1 cellular context compared by ENCODE assay signal in the genomic region with DNA sequence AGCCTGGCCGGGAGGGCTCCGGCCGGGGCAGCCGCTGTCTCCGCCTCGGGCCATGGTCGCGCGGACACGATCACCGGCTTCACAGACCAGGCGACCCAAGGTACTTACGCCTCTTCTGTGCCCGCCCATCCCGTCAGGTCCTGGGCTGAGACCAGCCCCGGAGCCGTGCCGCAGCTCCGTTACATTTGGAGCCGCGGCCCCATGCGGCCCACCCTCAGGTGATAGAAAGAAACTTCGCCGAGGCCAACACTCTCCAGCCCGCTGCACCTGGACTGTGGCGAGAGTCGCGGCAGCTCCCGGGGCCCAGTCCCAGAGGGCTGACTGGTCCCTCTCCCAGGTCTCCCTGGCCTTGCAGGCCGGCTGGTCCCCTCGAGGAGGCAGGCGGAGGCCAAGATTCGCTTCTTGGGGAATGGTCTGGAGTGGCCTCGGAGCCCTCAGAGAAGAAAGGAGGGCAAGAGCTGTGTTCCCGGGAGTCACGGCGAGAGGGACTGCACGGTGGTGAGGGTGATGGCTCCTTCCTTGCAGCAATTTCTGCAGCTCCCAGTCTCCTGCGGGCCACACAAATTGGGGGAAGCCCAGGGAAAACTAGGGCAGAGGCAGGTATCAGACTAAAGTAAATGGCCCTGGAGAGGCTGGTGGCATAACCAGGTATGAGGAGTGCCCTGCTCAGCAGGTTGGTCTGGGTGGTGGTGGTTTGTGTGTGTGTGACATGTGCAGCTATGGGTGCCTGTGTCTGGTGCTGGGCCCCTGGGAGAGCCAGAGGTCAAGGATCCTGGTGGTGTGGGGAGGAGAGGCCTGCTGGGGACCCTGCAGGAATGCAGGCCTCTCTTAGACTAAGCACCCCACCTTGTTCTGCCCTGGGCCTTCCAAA.
A peak's percentile ranks its signal among the peaks of the same experiment; 100 is the strongest.
TF ChIP-seq lines count a peak whose summit lies in the region.

No MANE protein-coding gene starts in this region.

TF ChIP-seq in HepG2, 621 proteins besides CTCF, POLR2A, EP300 and RAD21 (continued from another document and continues in another):
- TF ChIP-seq, protein P1, sequence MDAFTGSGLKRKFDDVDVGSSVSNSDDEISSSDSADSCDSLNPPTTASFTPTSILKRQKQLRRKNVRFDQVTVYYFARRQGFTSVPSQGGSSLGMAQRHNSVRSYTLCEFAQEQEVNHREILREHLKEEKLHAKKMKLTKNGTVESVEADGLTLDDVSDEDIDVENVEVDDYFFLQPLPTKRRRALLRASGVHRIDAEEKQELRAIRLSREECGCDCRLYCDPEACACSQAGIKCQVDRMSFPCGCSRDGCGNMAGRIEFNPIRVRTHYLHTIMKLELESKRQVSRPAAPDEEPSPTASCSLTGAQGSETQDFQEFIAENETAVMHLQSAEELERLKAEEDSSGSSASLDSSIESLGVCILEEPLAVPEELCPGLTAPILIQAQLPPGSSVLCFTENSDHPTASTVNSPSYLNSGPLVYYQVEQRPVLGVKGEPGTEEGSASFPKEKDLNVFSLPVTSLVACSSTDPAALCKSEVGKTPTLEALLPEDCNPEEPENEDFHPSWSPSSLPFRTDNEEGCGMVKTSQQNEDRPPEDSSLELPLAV (CRISPR knock-in tag; conservative IDR thresholded peaks at IDR 0.05; ENCODE audit: low read depth): no peak
- peak; percentile 13; the same call in 1 of the 2 replicates for TF ChIP-seq ZNF768 (CRISPR knock-in tag; IDR thresholded peaks at IDR 0.05)
- TF ChIP-seq ATF1 (CRISPR knock-in tag; IDR thresholded peaks at IDR 0.05): no peak
- TF ChIP-seq ZSCAN29 (CRISPR knock-in tag; conservative IDR thresholded peaks at IDR 0.05): no peak; the same call in 1 of the 2 replicates
- TF ChIP-seq, protein P2, sequence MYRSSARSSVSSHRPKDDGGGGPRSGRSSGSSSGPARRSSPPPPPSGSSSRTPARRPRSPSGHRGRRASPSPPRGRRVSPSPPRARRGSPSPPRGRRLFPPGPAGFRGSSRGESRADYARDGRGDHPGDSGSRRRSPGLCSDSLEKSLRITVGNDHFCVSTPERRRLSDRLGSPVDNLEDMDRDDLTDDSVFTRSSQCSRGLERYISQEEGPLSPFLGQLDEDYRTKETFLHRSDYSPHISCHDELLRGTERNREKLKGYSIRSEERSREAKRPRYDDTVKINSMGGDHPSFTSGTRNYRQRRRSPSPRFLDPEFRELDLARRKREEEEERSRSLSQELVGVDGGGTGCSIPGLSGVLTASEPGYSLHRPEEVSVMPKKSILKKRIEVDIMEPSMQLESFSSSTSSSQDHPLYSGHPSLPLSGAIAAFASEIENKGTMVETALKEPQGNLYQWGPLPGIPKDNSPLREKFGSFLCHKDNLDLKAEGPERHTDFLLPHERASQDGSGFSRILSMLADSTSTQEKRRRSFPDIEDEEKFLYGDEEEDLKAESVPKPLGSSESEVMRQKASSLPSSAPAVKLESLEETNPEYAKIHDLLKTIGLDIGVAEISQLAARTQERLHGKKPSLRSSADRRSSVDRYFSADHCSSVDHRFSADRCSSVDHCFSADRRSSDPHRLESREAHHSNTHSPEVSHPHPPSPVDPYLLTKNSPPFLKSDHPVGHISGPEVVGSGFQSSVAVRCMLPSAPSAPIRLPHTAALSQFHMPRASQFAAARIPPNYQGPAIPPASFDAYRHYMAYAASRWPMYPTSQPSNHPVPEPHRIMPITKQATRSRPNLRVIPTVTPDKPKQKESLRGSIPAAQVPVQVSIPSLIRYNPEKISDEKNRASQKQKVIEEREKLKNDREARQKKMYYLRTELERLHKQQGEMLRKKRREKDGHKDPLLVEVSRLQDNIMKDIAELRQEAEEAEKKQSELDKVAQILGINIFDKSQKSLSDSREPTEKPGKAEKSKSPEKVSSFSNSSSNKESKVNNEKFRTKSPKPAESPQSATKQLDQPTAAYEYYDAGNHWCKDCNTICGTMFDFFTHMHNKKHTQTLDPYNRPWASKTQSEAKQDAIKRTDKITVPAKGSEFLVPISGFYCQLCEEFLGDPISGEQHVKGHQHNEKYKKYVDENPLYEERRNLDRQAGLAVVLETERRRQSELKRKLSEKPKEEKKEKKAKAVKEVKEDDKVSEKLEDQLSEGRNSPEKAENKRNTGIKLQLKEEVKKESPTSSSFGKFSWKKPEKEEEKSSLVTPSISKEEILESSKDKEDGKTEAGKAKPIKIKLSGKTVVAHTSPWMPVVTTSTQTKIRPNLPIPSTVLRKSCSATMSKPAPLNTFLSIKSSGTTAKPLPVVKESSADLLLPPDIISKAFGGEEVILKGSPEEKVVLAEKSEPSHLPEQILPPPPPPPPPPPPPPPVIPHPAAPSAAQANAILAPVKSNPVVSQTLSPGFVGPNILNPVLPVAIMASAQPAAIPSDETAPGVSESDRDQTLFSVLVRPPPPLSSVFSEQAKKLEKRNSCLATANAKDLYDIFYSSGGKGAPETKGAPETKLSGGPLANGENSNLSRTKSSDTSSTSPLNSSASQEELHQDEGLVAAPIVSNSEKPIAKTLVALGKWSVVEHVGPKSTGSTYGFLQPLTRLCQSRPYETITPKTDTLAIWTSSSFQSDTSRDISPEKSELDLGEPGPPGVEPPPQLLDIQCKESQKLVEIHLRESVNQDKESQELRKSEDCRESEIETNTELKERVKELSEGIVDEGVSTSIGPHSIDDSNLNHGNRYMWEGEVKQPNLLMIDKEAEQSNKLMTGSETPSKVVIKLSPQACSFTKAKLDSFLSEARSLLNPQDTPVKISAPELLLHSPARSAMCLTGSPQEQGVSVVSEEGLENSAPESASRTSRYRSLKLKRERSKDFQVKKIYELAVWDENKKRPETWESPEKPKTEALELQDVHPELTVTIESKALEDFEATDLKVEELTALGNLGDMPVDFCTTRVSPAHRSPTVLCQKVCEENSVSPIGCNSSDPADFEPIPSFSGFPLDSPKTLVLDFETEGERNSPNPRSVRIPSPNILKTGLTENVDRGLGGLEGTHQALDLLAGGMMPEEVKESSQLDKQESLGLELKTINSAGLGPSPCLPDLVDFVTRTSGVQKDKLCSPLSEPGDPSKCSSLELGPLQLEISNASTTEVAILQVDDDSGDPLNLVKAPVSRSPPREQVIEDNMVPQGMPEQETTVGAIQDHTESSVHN (CRISPR knock-in tag; IDR thresholded peaks at IDR 0.05): no peak; the same call in 1 of the 2 replicates
- no peak for TF ChIP-seq SP4 (CRISPR knock-in tag; IDR thresholded peaks at IDR 0.05)
- TF ChIP-seq, protein P3, sequence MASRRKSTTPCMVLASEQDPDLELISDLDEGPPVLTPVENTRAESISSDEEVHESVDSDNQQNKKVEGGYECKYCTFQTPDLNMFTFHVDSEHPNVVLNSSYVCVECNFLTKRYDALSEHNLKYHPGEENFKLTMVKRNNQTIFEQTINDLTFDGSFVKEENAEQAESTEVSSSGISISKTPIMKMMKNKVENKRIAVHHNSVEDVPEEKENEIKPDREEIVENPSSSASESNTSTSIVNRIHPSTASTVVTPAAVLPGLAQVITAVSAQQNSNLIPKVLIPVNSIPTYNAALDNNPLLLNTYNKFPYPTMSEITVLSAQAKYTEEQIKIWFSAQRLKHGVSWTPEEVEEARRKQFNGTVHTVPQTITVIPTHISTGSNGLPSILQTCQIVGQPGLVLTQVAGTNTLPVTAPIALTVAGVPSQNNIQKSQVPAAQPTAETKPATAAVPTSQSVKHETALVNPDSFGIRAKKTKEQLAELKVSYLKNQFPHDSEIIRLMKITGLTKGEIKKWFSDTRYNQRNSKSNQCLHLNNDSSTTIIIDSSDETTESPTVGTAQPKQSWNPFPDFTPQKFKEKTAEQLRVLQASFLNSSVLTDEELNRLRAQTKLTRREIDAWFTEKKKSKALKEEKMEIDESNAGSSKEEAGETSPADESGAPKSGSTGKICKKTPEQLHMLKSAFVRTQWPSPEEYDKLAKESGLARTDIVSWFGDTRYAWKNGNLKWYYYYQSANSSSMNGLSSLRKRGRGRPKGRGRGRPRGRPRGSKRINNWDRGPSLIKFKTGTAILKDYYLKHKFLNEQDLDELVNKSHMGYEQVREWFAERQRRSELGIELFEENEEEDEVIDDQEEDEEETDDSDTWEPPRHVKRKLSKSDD (CRISPR knock-in tag; IDR thresholded peaks at IDR 0.05; ENCODE audit: low read depth): peak; percentile 52; the same call in 1 of the 2 replicates
- no peak for TF ChIP-seq ZNF292 (CRISPR knock-in tag; IDR thresholded peaks at IDR 0.05; ENCODE audit: borderline replicate concordance, low read depth)
- TF ChIP-seq ELF1 (CRISPR knock-in tag; IDR thresholded peaks at IDR 0.05): no peak
- no peak for TF ChIP-seq ZNF816 (CRISPR knock-in tag; IDR thresholded peaks at IDR 0.05; ENCODE audit: borderline replicate concordance)
- TF ChIP-seq, protein P4, sequence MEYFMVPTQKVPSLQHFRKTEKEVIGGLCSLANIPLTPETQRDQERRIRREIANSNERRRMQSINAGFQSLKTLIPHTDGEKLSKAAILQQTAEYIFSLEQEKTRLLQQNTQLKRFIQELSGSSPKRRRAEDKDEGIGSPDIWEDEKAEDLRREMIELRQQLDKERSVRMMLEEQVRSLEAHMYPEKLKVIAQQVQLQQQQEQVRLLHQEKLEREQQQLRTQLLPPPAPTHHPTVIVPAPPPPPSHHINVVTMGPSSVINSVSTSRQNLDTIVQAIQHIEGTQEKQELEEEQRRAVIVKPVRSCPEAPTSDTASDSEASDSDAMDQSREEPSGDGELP (IDR thresholded peaks at IDR 0.05; ENCODE audit: borderline replicate concordance, low read depth): no peak
- TF ChIP-seq RFXAP (CRISPR knock-in tag; IDR thresholded peaks at IDR 0.05; ENCODE audit: borderline replicate concordance): no peak
- peak; percentile 30; the same call in 1 of the 2 replicates for TF ChIP-seq TAF1 (CRISPR knock-in tag; IDR thresholded peaks at IDR 0.05)
- TF ChIP-seq, protein P5, sequence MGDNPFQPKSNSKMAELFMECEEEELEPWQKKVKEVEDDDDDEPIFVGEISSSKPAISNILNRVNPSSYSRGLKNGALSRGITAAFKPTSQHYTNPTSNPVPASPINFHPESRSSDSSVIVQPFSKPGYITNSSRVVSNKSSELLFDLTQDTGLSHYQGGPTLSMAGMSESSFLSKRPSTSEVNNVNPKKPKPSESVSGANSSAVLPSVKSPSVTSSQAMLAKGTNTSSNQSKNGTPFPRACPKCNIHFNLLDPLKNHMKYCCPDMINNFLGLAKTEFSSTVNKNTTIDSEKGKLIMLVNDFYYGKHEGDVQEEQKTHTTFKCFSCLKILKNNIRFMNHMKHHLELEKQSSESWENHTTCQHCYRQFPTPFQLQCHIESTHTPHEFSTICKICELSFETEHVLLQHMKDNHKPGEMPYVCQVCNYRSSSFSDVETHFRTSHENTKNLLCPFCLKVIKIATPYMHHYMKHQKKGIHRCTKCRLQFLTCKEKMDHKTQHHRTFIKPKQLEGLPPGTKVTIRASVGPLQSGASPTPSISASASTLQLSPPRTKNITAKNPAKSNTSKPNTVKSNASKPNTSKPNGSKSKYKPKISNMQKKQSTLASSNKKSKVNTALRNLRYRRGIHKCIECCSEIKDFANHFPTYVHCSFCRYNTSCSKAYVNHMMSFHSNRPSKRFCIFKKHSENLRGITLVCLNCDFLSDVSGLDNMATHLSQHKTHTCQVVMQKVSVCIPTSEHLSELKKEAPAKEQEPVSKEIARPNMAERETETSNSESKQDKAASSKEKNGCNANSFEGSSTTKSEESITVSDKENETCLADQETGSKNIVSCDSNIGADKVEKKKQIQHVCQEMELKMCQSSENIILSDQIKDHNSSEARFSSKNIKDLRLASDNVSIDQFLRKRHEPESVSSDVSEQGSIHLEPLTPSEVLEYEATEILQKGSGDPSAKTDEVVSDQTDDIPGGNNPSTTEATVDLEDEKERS (CRISPR knock-in tag; IDR thresholded peaks at IDR 0.05): no peak
- TF ChIP-seq ZNF737 (CRISPR knock-in tag; IDR thresholded peaks at IDR 0.05; ENCODE audit: borderline replicate concordance): no peak
- TF ChIP-seq, protein P6, sequence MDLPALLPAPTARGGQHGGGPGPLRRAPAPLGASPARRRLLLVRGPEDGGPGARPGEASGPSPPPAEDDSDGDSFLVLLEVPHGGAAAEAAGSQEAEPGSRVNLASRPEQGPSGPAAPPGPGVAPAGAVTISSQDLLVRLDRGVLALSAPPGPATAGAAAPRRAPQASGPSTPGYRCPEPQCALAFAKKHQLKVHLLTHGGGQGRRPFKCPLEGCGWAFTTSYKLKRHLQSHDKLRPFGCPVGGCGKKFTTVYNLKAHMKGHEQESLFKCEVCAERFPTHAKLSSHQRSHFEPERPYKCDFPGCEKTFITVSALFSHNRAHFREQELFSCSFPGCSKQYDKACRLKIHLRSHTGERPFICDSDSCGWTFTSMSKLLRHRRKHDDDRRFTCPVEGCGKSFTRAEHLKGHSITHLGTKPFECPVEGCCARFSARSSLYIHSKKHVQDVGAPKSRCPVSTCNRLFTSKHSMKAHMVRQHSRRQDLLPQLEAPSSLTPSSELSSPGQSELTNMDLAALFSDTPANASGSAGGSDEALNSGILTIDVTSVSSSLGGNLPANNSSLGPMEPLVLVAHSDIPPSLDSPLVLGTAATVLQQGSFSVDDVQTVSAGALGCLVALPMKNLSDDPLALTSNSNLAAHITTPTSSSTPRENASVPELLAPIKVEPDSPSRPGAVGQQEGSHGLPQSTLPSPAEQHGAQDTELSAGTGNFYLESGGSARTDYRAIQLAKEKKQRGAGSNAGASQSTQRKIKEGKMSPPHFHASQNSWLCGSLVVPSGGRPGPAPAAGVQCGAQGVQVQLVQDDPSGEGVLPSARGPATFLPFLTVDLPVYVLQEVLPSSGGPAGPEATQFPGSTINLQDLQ (CRISPR knock-in tag; IDR thresholded peaks at IDR 0.05): 0 out of 2 replicates have a peak, but pooled peaks have one; percentile 28
- TF ChIP-seq MXI1 (IDR thresholded peaks at IDR 0.05; ENCODE audit: borderline replicate concordance, low read depth, low read length): no peak
- TF ChIP-seq ZNF124 (CRISPR knock-in tag; IDR thresholded peaks at IDR 0.05): no peak
- TF ChIP-seq, protein P7, sequence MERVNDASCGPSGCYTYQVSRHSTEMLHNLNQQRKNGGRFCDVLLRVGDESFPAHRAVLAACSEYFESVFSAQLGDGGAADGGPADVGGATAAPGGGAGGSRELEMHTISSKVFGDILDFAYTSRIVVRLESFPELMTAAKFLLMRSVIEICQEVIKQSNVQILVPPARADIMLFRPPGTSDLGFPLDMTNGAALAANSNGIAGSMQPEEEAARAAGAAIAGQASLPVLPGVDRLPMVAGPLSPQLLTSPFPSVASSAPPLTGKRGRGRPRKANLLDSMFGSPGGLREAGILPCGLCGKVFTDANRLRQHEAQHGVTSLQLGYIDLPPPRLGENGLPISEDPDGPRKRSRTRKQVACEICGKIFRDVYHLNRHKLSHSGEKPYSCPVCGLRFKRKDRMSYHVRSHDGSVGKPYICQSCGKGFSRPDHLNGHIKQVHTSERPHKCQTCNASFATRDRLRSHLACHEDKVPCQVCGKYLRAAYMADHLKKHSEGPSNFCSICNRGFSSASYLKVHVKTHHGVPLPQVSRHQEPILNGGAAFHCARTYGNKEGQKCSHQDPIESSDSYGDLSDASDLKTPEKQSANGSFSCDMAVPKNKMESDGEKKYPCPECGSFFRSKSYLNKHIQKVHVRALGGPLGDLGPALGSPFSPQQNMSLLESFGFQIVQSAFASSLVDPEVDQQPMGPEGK (CRISPR knock-in tag; IDR thresholded peaks at IDR 0.05): peak; percentile 59
- no peak; the same call in 1 of the 2 replicates for TF ChIP-seq ZNF441 (CRISPR knock-in tag; IDR thresholded peaks at IDR 0.05; ENCODE audit: borderline replicate concordance)
- TF ChIP-seq ZFP82 (CRISPR knock-in tag; IDR thresholded peaks at IDR 0.05; ENCODE audit: borderline replicate concordance): peak; percentile 86; the same call in 1 of the 2 replicates
- TF ChIP-seq ZNF329 (CRISPR knock-in tag; IDR thresholded peaks at IDR 0.05; ENCODE audit: low read depth): no peak
- TF ChIP-seq, protein P8, sequence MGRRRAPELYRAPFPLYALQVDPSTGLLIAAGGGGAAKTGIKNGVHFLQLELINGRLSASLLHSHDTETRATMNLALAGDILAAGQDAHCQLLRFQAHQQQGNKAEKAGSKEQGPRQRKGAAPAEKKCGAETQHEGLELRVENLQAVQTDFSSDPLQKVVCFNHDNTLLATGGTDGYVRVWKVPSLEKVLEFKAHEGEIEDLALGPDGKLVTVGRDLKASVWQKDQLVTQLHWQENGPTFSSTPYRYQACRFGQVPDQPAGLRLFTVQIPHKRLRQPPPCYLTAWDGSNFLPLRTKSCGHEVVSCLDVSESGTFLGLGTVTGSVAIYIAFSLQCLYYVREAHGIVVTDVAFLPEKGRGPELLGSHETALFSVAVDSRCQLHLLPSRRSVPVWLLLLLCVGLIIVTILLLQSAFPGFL (CRISPR knock-in tag; IDR thresholded peaks at IDR 0.05): no peak
- TF ChIP-seq ZNF709 (CRISPR knock-in tag; IDR thresholded peaks at IDR 0.05): no peak; the same call in 1 of the 2 replicates
- TF ChIP-seq ZNF10 (CRISPR knock-in tag; IDR thresholded peaks at IDR 0.05; ENCODE audit: borderline replicate concordance, low read depth): no peak
